ENCODE assay signal across 8 cellular contexts in the genomic region with DNA sequence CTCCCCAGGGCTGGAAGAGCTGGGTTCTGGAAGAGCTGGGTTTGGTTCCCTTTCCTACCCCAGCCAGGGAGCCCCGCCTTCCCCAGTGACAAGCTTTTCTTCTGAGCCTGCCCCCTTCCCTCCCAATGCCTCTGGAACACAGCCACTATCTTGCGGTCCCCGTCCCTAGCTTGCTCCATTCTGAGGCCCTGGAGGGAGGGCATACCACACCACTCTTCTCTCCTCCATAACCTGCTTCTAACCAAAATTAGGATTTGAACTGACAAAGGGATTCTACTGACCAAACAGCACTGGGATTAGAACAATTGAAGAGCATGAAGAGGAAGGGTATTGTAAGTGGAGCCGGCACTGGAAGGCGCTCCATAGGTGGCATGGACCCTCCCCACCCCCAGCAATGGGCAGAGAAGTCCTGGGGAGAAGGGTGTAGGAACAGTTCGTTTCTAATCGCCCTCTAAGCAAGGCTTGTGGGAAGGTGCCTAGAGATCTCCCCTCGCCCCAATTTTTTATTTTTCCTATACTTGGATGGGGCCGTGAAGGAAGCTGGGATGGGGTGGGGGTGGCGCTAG. TPM values are rescaled to one million over a fixed set of nuclear protein-coding genes. Genes with fewer than 3 reads are reported as not detected.
DNase-seq lines count a peak whose midpoint lies in the region; ATAC-seq and TF ChIP-seq lines count a peak whose summit lies in the region.

No MANE protein-coding gene starts in this region.

- no peaks in the 10 kb centered on the region for H3K27me3 ChIP-seq in DOHH2 (ENCODE audit: control insufficient read depth, low read length)
- no peaks in the 10 kb centered on the region for H3K27me3 ChIP-seq in KMS-11 (ENCODE audit: insufficient read depth, low read depth)
- peaks cover 9% of the 10 kb centered on the region for H3K27me3 ChIP-seq in neural progenitor cell

- peak overlapping the region; percentile 32 for H3K27ac Mint-ChIP-seq in activated CD8-positive, alpha-beta T cell treated with anti-CD3 and anti-CD28 coated beads for 36 hours
- no peak overlapping the region for H3K27ac Mint-ChIP-seq in neural progenitor cell

- no peaks in the 10 kb centered on the region for H3K9me3 Mint-ChIP-seq in activated CD8-positive, alpha-beta T cell treated with anti-CD3 and anti-CD28 coated beads for 36 hours
- no peaks in the 10 kb centered on the region for H3K9me3 Mint-ChIP-seq in neural progenitor cell

- H3K4me1 Mint-ChIP-seq in activated CD8-positive, alpha-beta T cell treated with anti-CD3 and anti-CD28 coated beads for 36 hours (ENCODE audit: low read depth) = peaks cover 30% of the 10 kb centered on the region
- peaks cover 5% of the 10 kb centered on the region for H3K4me1 Mint-ChIP-seq in neural progenitor cell

- H3K4me3 ChIP-seq in DOHH2 (ENCODE audit: low read length) (peak overlapping the region; percentile 79), KMS-11 (IDR thresholded peaks at IDR 0.05; ENCODE audit: insufficient read depth, low read depth, low read length) (peak overlapping the region; percentile 62), foreskin fibroblast (ENCODE audit: low read depth in 1 of 2, low read length in 2 of 2) (peak overlapping the region; percentile 77 to 97), neural progenitor cell (peak overlapping the region; percentile 64)

- H4K20me1 ChIP-seq in DOHH2 (ENCODE audit: control insufficient read depth, insufficient read depth, low read depth, low read length) = no peaks in the 10 kb centered on the region
- no peaks in the 10 kb centered on the region for H4K20me1 ChIP-seq in KMS-11 (ENCODE audit: insufficient read depth)
- peaks cover 4% of the 10 kb centered on the region for H4K20me1 ChIP-seq in neural progenitor cell (ENCODE audit: low read depth)

- H3K4me1 ChIP-seq in DOHH2 (ENCODE audit: control insufficient read depth, low read length) (peaks cover 14% of the 10 kb centered on the region), KMS-11 (ENCODE audit: low read depth, poor library complexity, severe bottlenecking) (peaks cover 19% of the 10 kb centered on the region), neural progenitor cell (peaks cover 10% of the 10 kb centered on the region)

- no peaks in the 10 kb centered on the region for H3K9me2 ChIP-seq in DOHH2 (replicated peaks; ENCODE audit: control insufficient read depth, low read length)

- H3K9me3 ChIP-seq in DOHH2 (ENCODE audit: control insufficient read depth, insufficient read depth, low read length) (no peaks in the 10 kb centered on the region), neural progenitor cell (ENCODE audit: low read depth) (no peaks in the 10 kb centered on the region)

- no peak for TF ChIP-seq CTCF in DOHH2 (IDR thresholded peaks at IDR 0.05; ENCODE audit: low read depth, low read length, poor library complexity, severe bottlenecking)
- no peak for TF ChIP-seq CTCF in KMS-11 (conservative IDR thresholded peaks at IDR 0.05; ENCODE audit: low read depth, low read length)
- TF ChIP-seq CTCF in activated CD8-positive, alpha-beta T cell treated with anti-CD3 and anti-CD28 coated beads for 36 hours (IDR thresholded peaks at IDR 0.05) = no peak
- no peak for TF ChIP-seq CTCF in foreskin fibroblast (IDR thresholded peaks at IDR 0.05; ENCODE audit: low read depth, low read length)
- TF ChIP-seq CTCF in neural progenitor cell (IDR thresholded peaks at IDR 0.05) = no peak
- no peak for TF ChIP-seq CTCF in GM10248 (IDR thresholded peaks at IDR 0.05; ENCODE audit: control extremely low read depth, extremely low read depth, low read depth, missing control alignments)

- POLR2A ChIA-PET in activated CD8-positive, alpha-beta T cell treated with anti-CD3 and anti-CD28 coated beads for 36 hours (lab: Charles Lee) = interaction anchor here (0.6 to 1.9 kb wide), 5 partner anchors 10 to 621 kb away, joined by 3 to 6 read pairs (median 3); no protein-coding TSS in a partner anchor
- POLR2A ChIA-PET in GM10248 (lab: Yijun Ruan, JAX) = interaction anchor here (1.2 kb wide), 1 partner anchor 11 kb away, joined by 4 read pairs; no protein-coding TSS in a partner anchor

- ATAC-seq in activated CD8-positive, alpha-beta T cell treated with anti-CD3 and anti-CD28 coated beads for 36 hours = no peak

- no peaks in the 10 kb centered on the region for H3K27me3 Mint-ChIP-seq in activated CD8-positive, alpha-beta T cell treated with anti-CD3 and anti-CD28 coated beads for 36 hours
- H3K27me3 Mint-ChIP-seq in neural progenitor cell (ENCODE audit: insufficient read depth, low read depth) = peaks cover 8% of the 10 kb centered on the region

- H3F3A ChIP-seq in DOHH2 (ENCODE audit: control insufficient read depth, insufficient read depth) (peaks cover 9% of the 10 kb centered on the region), neural progenitor cell (ENCODE audit: low read depth) (peaks cover 39% of the 10 kb centered on the region)

- H3K27ac ChIP-seq in DOHH2 (ENCODE audit: low read depth, low read length) (no peak overlapping the region), KMS-11 (peak overlapping the region; percentile 81), neural progenitor cell (no peak overlapping the region)

- H3K36me3 Mint-ChIP-seq in activated CD8-positive, alpha-beta T cell treated with anti-CD3 and anti-CD28 coated beads for 36 hours (ENCODE audit: low read depth) = peaks cover 14% of the 10 kb centered on the region
- peaks cover 5% of the 10 kb centered on the region for H3K36me3 Mint-ChIP-seq in neural progenitor cell

- intact Hi-C loops in activated CD8-positive, alpha-beta T cell treated with anti-CD3 and anti-CD28 coated beads for 36 hours (cut with micrococcal nuclease) = loop anchor here (2.0 to 5.0 kb wide), 2 partner anchors 81 to 146 kb away; a partner anchor contains a TSS

- DNase-seq in activated CD8-positive, alpha-beta T cell treated with anti-CD3 and anti-CD28 coated beads for 36 hours = no peak
- peak; percentile 70 to 89 for DNase-seq in foreskin fibroblast
- peak; percentile 41 for DNase-seq in neural progenitor cell (ENCODE audit: low spot score)
- no peak for DNase-seq in NK-92 treated with Interleukin-12 subunit alpha and Interleukin-12 subunit beta, amount 100 ng/mL, for 24 hours (lab: John Stamatoyannopoulos, UW)
- DNase-seq in D341Med (ENCODE audit: low spot score) = no peak
- no peak for DNase-seq in GM10248 (ENCODE audit: extremely low spot score)

- CTCF ChIA-PET in activated CD8-positive, alpha-beta T cell treated with anti-CD3 and anti-CD28 coated beads for 36 hours (lab: Charles Lee) = interaction anchor here (1.0 to 8.9 kb wide), 8 partner anchors 10 to 151 kb away, joined by 3 to 131 read pairs (median 19); a partner anchor contains a TSS
- CTCF ChIA-PET in GM10248 (lab: Yijun Ruan, JAX) = interaction anchor here (1.1 to 9.2 kb wide), 7 partner anchors 11 to 153 kb away, joined by 3 to 211 read pairs (median 18); a partner anchor contains a TSS

- peak overlapping the region; percentile 97 for H2AFZ ChIP-seq in KMS-11 (ENCODE audit: low read depth)
- H2AFZ ChIP-seq in neural progenitor cell (replicated peaks) = peak overlapping the region; percentile 87

- H3K36me3 ChIP-seq in DOHH2 (ENCODE audit: control insufficient read depth, low read length) (peaks cover 14% of the 10 kb centered on the region), KMS-11 (ENCODE audit: insufficient read depth) (no peaks in the 10 kb centered on the region), neural progenitor cell (no peaks in the 10 kb centered on the region)

- H3K4me3 Mint-ChIP-seq in activated CD8-positive, alpha-beta T cell treated with anti-CD3 and anti-CD28 coated beads for 36 hours = peak overlapping the region; percentile 76
- peak overlapping the region; percentile 44 for H3K4me3 Mint-ChIP-seq in neural progenitor cell

- H3K9ac ChIP-seq in KMS-11 = peak overlapping the region; percentile 93; the same call in 1 of the 2 replicates
- H3K9ac ChIP-seq in neural progenitor cell = no peak overlapping the region

- H3K79me2 ChIP-seq in DOHH2 (ENCODE audit: control insufficient read depth, low read length) = 0 out of 2 replicates have a peak, but pooled peaks cover 2% of the 10 kb centered on the region
- H3K79me2 ChIP-seq in KMS-11 (ENCODE audit: insufficient read depth, low read depth) = peaks cover 5% of the 10 kb centered on the region; the same call in 1 of the 2 replicates
- peaks cover 4% of the 10 kb centered on the region for H3K79me2 ChIP-seq in neural progenitor cell (ENCODE audit: low read depth)

- H3K4me2 ChIP-seq in DOHH2 (ENCODE audit: low read length) (peak overlapping the region; percentile 85), KMS-11 (peak overlapping the region; percentile 86), neural progenitor cell (peak overlapping the region; percentile 90)

RNA-seq across cellular contexts. Expression of a gene that starts 0.7 kb away (rescaled TPM):
- 10 to 100 TPM; 10.4 to 11.0 TPM for total RNA-seq in activated CD8-positive, alpha-beta T cell treated with anti-CD3 and anti-CD28 coated beads for 36 hours
- total RNA-seq in neural progenitor cell (ENCODE audit: low replicate concordance) = 4.4 and 8.0 TPM in 2 replicates

RNA-seq across cellular contexts. Expression of a gene that starts 51.8 kb away (rescaled TPM):
- total RNA-seq in activated CD8-positive, alpha-beta T cell treated with anti-CD3 and anti-CD28 coated beads for 36 hours = 10 to 100 TPM; 50.8 to 52.5 TPM
- total RNA-seq in neural progenitor cell (ENCODE audit: low replicate concordance) = 23.6 and 26.2 TPM in 2 replicates

Comparison
In these comparisons a context has a peak if more than half of its experiments do, and no peak if none do; other contexts are left out.
1. DNase-seq: peak in foreskin fibroblast (2 of 2) and neural progenitor cell (single experiment); none in activated CD8-positive, alpha-beta T cell treated with anti-CD3 and anti-CD28 coated beads for 36 hours (single experiment), NK-92 treated with Interleukin-12 subunit alpha and Interleukin-12 subunit beta, amount 100 ng/mL, for 24 hours (single experiment), D341Med (single experiment) and GM10248 (single experiment).
2. Peak in every context shown above with its lines, with median percentiles within 50 percentile points of each other: H3K4me2 ChIP-seq and H3K4me3 ChIP-seq.